Comparison of ENCODE assay signal across 14 cellular contexts in the genomic region with DNA sequence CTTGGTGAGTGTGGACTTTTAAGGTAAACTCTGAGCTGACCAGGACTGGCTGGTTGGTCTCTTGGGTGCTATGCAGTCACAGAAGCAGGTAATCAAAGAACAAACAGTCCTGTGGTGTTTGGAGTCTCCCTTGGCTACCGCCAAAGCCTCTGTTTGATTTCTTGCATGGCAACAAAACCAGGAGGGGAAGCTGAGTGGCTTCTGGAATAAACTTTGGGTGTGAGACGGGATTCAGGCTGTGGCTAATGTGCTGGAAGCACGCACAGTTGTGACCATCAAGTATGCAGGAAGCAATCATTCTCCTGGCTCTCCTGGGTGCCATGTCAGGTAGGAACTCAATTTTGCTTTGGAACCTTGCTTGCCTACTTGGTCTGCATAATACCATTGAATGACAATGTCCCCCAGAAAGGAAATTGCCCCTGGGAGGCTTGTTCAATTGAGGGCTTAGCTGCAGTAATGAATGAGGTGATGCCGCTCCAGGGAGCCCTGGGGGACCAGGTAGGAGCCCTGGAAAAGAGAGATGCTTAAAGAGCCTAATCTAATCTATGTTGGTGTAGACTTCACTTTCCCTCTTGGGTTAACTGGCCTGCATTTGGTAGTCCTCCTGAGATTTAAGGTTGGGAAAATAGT. TPM values are rescaled to one million over a fixed set of nuclear protein-coding genes. Genes with fewer than 3 reads are reported as not detected.
DNase-seq lines count a peak whose midpoint lies in the region; ATAC-seq and FAIRE-seq lines count a peak whose summit lies in the region.
"Had no signal": no experiment of that assay in that cellular context is flagged by ENCODE, and none has a peak within 500 bp of the region (broad histone marks: within the 10 kb centered on the region; RNA-seq: fewer than 3 reads in every experiment).

Gene CDHR3 (plus strand): TSS at position 227 of the 630 bp plus-strand sequence. CDS start 55 bp downstream, at position 282.

- FAIRE-seq in frontal cortex (lab: Jason Lieb, UNC): no peak
- FAIRE-seq in urothelium cell line (lab: Jason Lieb, UNC): no peak
- FAIRE-seq: GM18507 had no signal

- H2BK120ac ChIP-seq in trophoblast cell (ENCODE audit: insufficient read depth, low read length, poor library complexity): no peak within 1 kb of the TSS

- H3K27ac ChIP-seq in trophoblast cell (ENCODE audit: low read depth, low read length): no peak within 1 kb of the TSS
- H3K27ac ChIP-seq: SJCRH30 had no signal

- no peak within 1 kb of the TSS for H2AK5ac ChIP-seq in trophoblast cell (ENCODE audit: low read length)

- no peak within 1 kb of the TSS for H3K18ac ChIP-seq in trophoblast cell (ENCODE audit: low read length)

- H3K36me3 ChIP-seq in trophoblast cell (ENCODE audit: control insufficient read depth in 1 of 2, insufficient read depth in 2 of 2, low read length in 2 of 2): no peaks in the 10 kb centered on the region
- H3K36me3 ChIP-seq: HAP-1, SJCRH30 had no signal

- peak within 1 kb of the TSS; percentile 25 for H3K23ac ChIP-seq in trophoblast cell (ENCODE audit: low read length)

- no peak within 1 kb of the TSS for H4K8ac ChIP-seq in trophoblast cell (ENCODE audit: low read depth, low read length)

- no peak within 1 kb of the TSS for H2AFZ ChIP-seq in trophoblast cell (ENCODE audit: insufficient read depth, low read length, poor library complexity)

- H3K27ac Mint-ChIP-seq in stimulated activated naive CD8-positive, alpha-beta T cell treated with anti-CD3 and anti-CD28 coated beads, Interleukin-15, amount 100 ng/mL, for 72 hours: peak within 1 kb of the TSS in 1 of 2 donors; percentile 31
- H3K27ac Mint-ChIP-seq: activated naive CD8-positive, alpha-beta T cell had no signal

- peaks cover 2% of the 10 kb centered on the region in 2 experiments for H3K4me1 ChIP-seq in trophoblast cell (ENCODE audit: control insufficient read depth in 1 of 2, insufficient read depth in 2 of 2, low read length in 2 of 2)
- H3K4me1 ChIP-seq: SJCRH30 had no signal

- H3K4me3 ChIP-seq in trophoblast cell (ENCODE audit: low read depth, low read length): no peak within 1 kb of the TSS
- H3K4me3 ChIP-seq: HAP-1, SJCRH30 had no signal

- no peak within 1 kb of the TSS for H4K12ac ChIP-seq in trophoblast cell (ENCODE audit: low read depth, low read length)

- H2BK12ac ChIP-seq in trophoblast cell (ENCODE audit: low read length): no peak within 1 kb of the TSS

- H3K9me3 ChIP-seq in trophoblast cell (ENCODE audit: insufficient read depth, low read depth, low read length): peaks cover 1% of the 10 kb centered on the region
- H3K9me3 ChIP-seq: HAP-1, SJCRH30 had no signal

- no peak for ATAC-seq in stimulated activated naive CD8-positive, alpha-beta T cell treated with anti-CD3 and anti-CD28 coated beads, Interleukin-15, amount 100 ng/mL, for 72 hours

- H3K9me3 Mint-ChIP-seq in stimulated activated naive CD8-positive, alpha-beta T cell treated with anti-CD3 and anti-CD28 coated beads, Interleukin-15, amount 100 ng/mL, for 72 hours: no peaks in the 10 kb centered on the region

- no peak within 1 kb of the TSS for H3K4me3 Mint-ChIP-seq in stimulated activated naive CD8-positive, alpha-beta T cell treated with anti-CD3 and anti-CD28 coated beads, Interleukin-15, amount 100 ng/mL, for 72 hours
- H3K4me3 Mint-ChIP-seq: activated naive CD8-positive, alpha-beta T cell had no signal

- no peaks in the 10 kb centered on the region for H3K4me1 Mint-ChIP-seq in stimulated activated naive CD8-positive, alpha-beta T cell treated with anti-CD3 and anti-CD28 coated beads, Interleukin-15, amount 100 ng/mL, for 72 hours

- H3K27me3 Mint-ChIP-seq in stimulated activated naive CD8-positive, alpha-beta T cell treated with anti-CD3 and anti-CD28 coated beads, Interleukin-15, amount 100 ng/mL, for 72 hours: peaks cover 15% of the 10 kb centered on the region
- H3K27me3 Mint-ChIP-seq: activated naive CD8-positive, alpha-beta T cell had no signal

- no peaks in the 10 kb centered on the region for H3K79me1 ChIP-seq in trophoblast cell (ENCODE audit: low read length)

- no CpG with 5 or more reads among the region's 4 CpGs for WGBS in trophoblast cell (ENCODE audit: extremely low coverage, insufficient coverage, insufficient read length)

- H3K27me3 ChIP-seq in trophoblast cell (ENCODE audit: insufficient read depth, low read length): no peaks in the 10 kb centered on the region
- H3K27me3 ChIP-seq: SJCRH30 had no signal

- no peak within 1 kb of the TSS for H3K9ac ChIP-seq in trophoblast cell (ENCODE audit: low read length)

- DNase-seq in Daoy (ENCODE audit: low read depth) (peak; percentile 47), NCI-H2081 treated with DMSO at 0.1 percent for 48 hours (lab: John Stamatoyannopoulos, UW) (peak; percentile 63), frontal cortex (ENCODE audit: low spot score in 2 of 2) (no peak), trophoblast cell (no peak), KG1 (lab: John Stamatoyannopoulos, UW) (no peak), NOMO-1 treated with DMSO at 0.1 percent for 48 hours (lab: John Stamatoyannopoulos, UW; ENCODE audit: unreplicated experiment) (no peak), urothelium cell line (ENCODE audit: low spot score) (no peak)
- DNase-seq in stimulated activated naive CD8-positive, alpha-beta T cell treated with anti-CD3 and anti-CD28 coated beads, Interleukin-15, amount 100 ng/mL, for 72 hours: no peak
- DNase-seq: C1 segment of cervical spinal cord, GDM1, SJCRH30 had no signal

- no peak within 1 kb of the TSS for H2BK5ac ChIP-seq in trophoblast cell (ENCODE audit: low read depth, low read length, poor library complexity)

- H4K91ac ChIP-seq in trophoblast cell (ENCODE audit: low read depth, low read length): no peak within 1 kb of the TSS

- H3K79me2 ChIP-seq in trophoblast cell (ENCODE audit: control insufficient read depth, insufficient read depth, low read length, poor library complexity): no peaks in the 10 kb centered on the region

- no peak within 1 kb of the TSS for H3K14ac ChIP-seq in trophoblast cell (ENCODE audit: low read length)

- no peak within 1 kb of the TSS for H3K4me2 ChIP-seq in trophoblast cell (ENCODE audit: low read length)

- H3K4ac ChIP-seq in trophoblast cell (ENCODE audit: low read depth, low read length): no peak within 1 kb of the TSS

RNA-seq across cellular contexts. Expression of gene CDHR3, which starts in this region (rescaled TPM):
- 0.18 and 0.74 TPM in 2 replicates for total RNA-seq in Daoy (2014; rRNA removed; shearing (Covaris generic))
- 11.4 TPM for total RNA-seq in frontal cortex
- polyA plus RNA-seq in trophoblast cell (2013): 0.60 and 0.82 TPM in 2 replicates

Comparison
In these comparisons a context has a peak if more than half of its experiments do, and no peak if none do; other contexts are left out.
1. Peak in DNase-seq in Daoy; RNA of the gene not detected or under 1 TPM.